ENCODE assay signal across 1 cellular context in the genomic region with DNA sequence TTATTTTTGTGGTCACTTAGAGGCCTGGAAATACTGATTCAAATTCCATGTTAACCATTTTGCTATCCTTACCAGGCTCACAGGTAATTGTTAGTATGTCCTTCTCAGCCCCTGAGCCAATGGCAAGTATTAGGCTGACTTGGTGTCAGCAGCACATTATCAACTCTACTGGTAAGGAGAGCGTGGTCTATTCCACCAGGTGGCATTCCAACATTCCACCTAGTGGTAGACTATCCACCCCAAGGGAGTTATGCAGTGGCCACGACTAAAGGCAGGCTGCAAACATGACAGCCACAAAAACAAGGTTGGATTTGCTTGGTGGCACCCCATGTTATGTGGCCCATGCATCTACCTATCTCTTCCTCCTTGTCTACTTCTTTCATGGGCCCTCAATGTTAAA.
TF ChIP-seq lines count a peak whose summit lies in the region.

No MANE protein-coding gene starts in this region.

TF ChIP-seq in endothelial cell of umbilical vein, 7 proteins besides CTCF, POLR2A, EP300 and RAD21:
- no peak for TF ChIP-seq EZH2 (IDR thresholded peaks at IDR 0.05; ENCODE audit: borderline replicate concordance, low read depth, low read length, severe bottlenecking)
- TF ChIP-seq POLR2AphosphoS5 (IDR thresholded peaks at IDR 0.05; ENCODE audit: insufficient read depth, low read depth, low read length): no peak
- no peak for TF ChIP-seq MAX (IDR thresholded peaks at IDR 0.05; ENCODE audit: insufficient read depth, insufficient read length)
- no peak for TF ChIP-seq MYC (IDR thresholded peaks at IDR 0.05; ENCODE audit: low read depth, low read length)
- TF ChIP-seq FOS (IDR thresholded peaks at IDR 0.05; ENCODE audit: borderline replicate concordance, insufficient read depth, low read length): no peak
- no peak for TF ChIP-seq JUN (IDR thresholded peaks at IDR 0.05; ENCODE audit: borderline replicate concordance, insufficient read depth, insufficient read length, low read depth)
- TF ChIP-seq GATA2 (IDR thresholded peaks at IDR 0.05; ENCODE audit: insufficient read depth, insufficient read length, low read depth, low read length): no peak
TF ChIP-seq in endothelial cell of umbilical vein: peak in this region for 0.
